19 cellular contexts compared by ENCODE assay signal in the genomic region with DNA sequence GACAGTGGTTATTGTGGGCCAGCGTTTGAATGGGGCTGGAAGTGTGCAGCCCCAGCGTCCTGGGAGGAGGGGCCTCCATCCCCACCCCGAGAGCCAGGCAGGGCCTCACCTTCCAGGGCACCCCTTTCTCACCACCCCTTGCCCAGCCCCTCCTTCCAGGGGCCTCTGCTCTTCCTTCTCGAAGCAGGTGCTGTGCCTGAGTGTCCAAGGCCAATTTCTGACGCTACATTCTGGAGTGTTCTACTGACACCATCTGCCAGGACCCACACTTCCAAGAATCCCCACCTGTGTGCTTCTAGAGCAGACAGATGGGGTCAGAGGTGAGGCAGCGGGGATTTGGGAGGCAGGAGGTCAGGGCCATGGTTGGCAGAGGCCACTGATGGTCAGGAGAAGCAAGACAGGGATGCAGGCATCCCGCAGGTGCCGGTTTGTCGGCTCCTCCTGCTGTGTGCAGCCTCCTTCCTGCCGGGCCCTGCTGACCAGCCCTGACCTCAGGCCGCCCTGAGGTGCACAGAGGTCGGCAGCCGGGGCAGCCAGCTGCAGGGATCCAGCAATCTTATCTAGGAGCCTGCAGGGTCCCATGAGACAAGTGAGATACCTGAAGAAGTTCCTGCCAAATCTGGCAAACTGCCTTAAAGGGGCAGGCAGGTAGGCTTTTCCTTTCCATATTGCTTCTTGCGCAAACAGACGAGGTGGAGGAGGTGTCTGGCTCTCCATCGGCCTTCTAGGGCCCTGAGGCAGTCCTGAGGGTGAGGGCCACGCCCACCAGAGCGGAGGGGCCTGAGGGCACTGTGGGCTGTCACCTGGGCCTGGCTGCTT. TPM values are rescaled to one million over a fixed set of nuclear protein-coding genes. Genes with fewer than 3 reads are reported as not detected.
DNase-seq lines count a peak whose midpoint lies in the region; ATAC-seq and TF ChIP-seq lines count a peak whose summit lies in the region.
"Had no signal": no experiment of that assay in that cellular context is flagged by ENCODE, and none has a peak within 500 bp of the region (broad histone marks: within the 10 kb centered on the region; RNA-seq: fewer than 3 reads in every experiment).

No MANE protein-coding gene starts in this region.

- H4K20me1 ChIP-seq in HCT116 (ENCODE audit: insufficient read depth) (no peaks in the 10 kb centered on the region), neural progenitor cell (ENCODE audit: low read depth) (no peaks in the 10 kb centered on the region)

- no peak overlapping the region for H3K9ac ChIP-seq in HCT116 (ENCODE audit: low read length)
- H3K9ac ChIP-seq in neural progenitor cell = no peak overlapping the region

- peaks cover 5% of the 10 kb centered on the region for H3K4me1 Mint-ChIP-seq in neural progenitor cell

- no peak for TF ChIP-seq RAD21 in HCT116 (IDR thresholded peaks at IDR 0.05; ENCODE audit: low read depth)

- 0 out of 2 replicates have a peak, but pooled peaks have one; percentile 36 for ATAC-seq in HCT116
- ATAC-seq in HG03432 (IDR thresholded peaks at IDR 0.05; ENCODE audit: unreplicated experiment) = no peak
- no peak for ATAC-seq in GM18870 (IDR thresholded peaks at IDR 0.05; ENCODE audit: unreplicated experiment)
- ATAC-seq: activated naive CD4-positive, alpha-beta T cell treated with anti-CD3 and anti-CD28 coated beads, Interleukin-2, amount 50 U/mL, for 72 hours; left lobe of liver; stimulated activated naive CD8-positive, alpha-beta T cell treated with anti-CD3 and anti-CD28 coated beads, Interleukin-15, Interleukin-2, amounts not matched to agents 100 U/mL and 50 U/mL, for 24 hours had no signal

- H3K4me3 ChIP-seq in HCT116 (replicated peaks in 1 of 2; ENCODE audit: low read depth in 1 of 2, low read length in 2 of 2) = no peak overlapping the region
- H3K4me3 ChIP-seq in coronary artery = no peak overlapping the region
- no peak overlapping the region for H3K4me3 ChIP-seq in neural progenitor cell
- H3K4me3 ChIP-seq in thyroid gland (replicated peaks in 1 of 3) = no peak overlapping the region
- H3K4me3 ChIP-seq: transverse colon had no signal

- intact Hi-C loops in HCT116 (cut with micrococcal nuclease) = no loop called here
- intact Hi-C loops in thyroid gland (cut with DNase I) = no loop called here

- RAD21 ChIA-PET in HCT116 (lab: Charles Lee; ENCODE audit: low non-redundant PET in 1 of 2, low total read pairs in 2 of 2, uncharacterized antibody in 2 of 2, unreplicated experiment in 2 of 2) = no interaction called here

- H3K27me3 ChIP-seq in HCT116 (ENCODE audit: insufficient read depth, low read length) (0 out of 2 replicates have a peak, but pooled peaks cover 5% of the 10 kb centered on the region), neural progenitor cell (no peaks in the 10 kb centered on the region), thyroid gland (no peaks in the 10 kb centered on the region)
- H3K27me3 ChIP-seq: transverse colon had no signal

- H3K36me3 Mint-ChIP-seq in neural progenitor cell = no peaks in the 10 kb centered on the region
- H3K36me3 Mint-ChIP-seq: activated naive CD4-positive, alpha-beta T cell treated with anti-CD3 and anti-CD28 coated beads, Interleukin-2, amount 50 U/mL, for 72 hours had no signal

- POLR2A ChIA-PET in HCT116 (lab: Charles Lee) = no interaction called here

- TF ChIP-seq POLR2A in HCT116 (IDR thresholded peaks at IDR 0.05; ENCODE audit: borderline replicate concordance, extremely low read depth, insufficient read depth, insufficient read length) = no peak
- TF ChIP-seq POLR2A in thyroid gland (IDR thresholded peaks at IDR 0.05) = no peak

- H2AFZ ChIP-seq in HCT116 (ENCODE audit: low read depth, low read length, poor library complexity, severe bottlenecking) (no peak overlapping the region), neural progenitor cell (replicated peaks) (no peak overlapping the region)

- H3K27ac Mint-ChIP-seq in neural progenitor cell = no peak overlapping the region
- H3K27ac Mint-ChIP-seq: CD4-positive, alpha-beta T cell; nephron progenitor cell had no signal

- H3K4me3 Mint-ChIP-seq in neural progenitor cell = no peak overlapping the region
- H3K4me3 Mint-ChIP-seq: CD4-positive, alpha-beta T cell; nephron progenitor cell had no signal

- no peaks in the 10 kb centered on the region for H3K9me2 ChIP-seq in HCT116 (ENCODE audit: insufficient read depth)

- peaks cover 5% of the 10 kb centered on the region for H3K27me3 Mint-ChIP-seq in neural progenitor cell (ENCODE audit: insufficient read depth, low read depth)
- H3K27me3 Mint-ChIP-seq: CD4-positive, alpha-beta T cell had no signal

- WGBS in thyroid gland, 2 donors = 81 to 84% methylated on average over 12 to 13 of the region's 18 CpGs

- no TSS peak for BruUV-seq in HCT116 (replicated peaks; lab: Mats Ljungman, UMichigan)

- peak; percentile 18 for DNase-seq in D341Med (ENCODE audit: low spot score)
- no peak for DNase-seq in HCT116 (ENCODE audit: low read depth, low spot score)
- DNase-seq in coronary artery (ENCODE audit: low spot score) = peak; percentile 24
- peak; percentile 5 for DNase-seq in neural progenitor cell (ENCODE audit: low spot score)
- no peak for DNase-seq in thyroid gland
- no peak for DNase-seq in SHP77 (lab: John Stamatoyannopoulos, UW)
- DNase-seq: activated CD4-positive, CD25-positive, alpha-beta regulatory T cell treated with anti-CD3 and anti-CD28 coated beads, Interleukin-2, amount 50 U/mL, for 72 hours; CD4-positive, alpha-beta T cell; NCI-H187; NCI-H446 treated with DMSO at 0.1 percent for 48 hours; nephron progenitor cell; small intestine; stimulated activated naive CD8-positive, alpha-beta T cell treated with anti-CD3 and anti-CD28 coated beads, Interleukin-15, Interleukin-2, amounts not matched to agents 100 U/mL and 50 U/mL, for 24 hours; transverse colon had no signal

- H3K4me2 ChIP-seq in HCT116 (ENCODE audit: low read length) (no peak overlapping the region), neural progenitor cell (no peak overlapping the region)

- TF ChIP-seq CTCF in HCT116 (IDR thresholded peaks at IDR 0.05 in 2 of 3, conservative IDR thresholded peaks at IDR 0.05 in 1 of 3; ENCODE audit: borderline replicate concordance in 1 of 3, insufficient read depth in 1 of 3, low read depth in 2 of 3, low read length in 2 of 3) (no peak), coronary artery (IDR thresholded peaks at IDR 0.05) (no peak), neural progenitor cell (IDR thresholded peaks at IDR 0.05) (no peak), thyroid gland (IDR thresholded peaks at IDR 0.05) (no peak)

- no peaks in the 10 kb centered on the region for H3K9me3 ChIP-seq in HCT116 (ENCODE audit: control insufficient read depth in 1 of 2, insufficient read depth in 1 of 2, low read depth in 1 of 2, low read length in 2 of 2)
- no peaks in the 10 kb centered on the region for H3K9me3 ChIP-seq in neural progenitor cell (ENCODE audit: low read depth)
- no peaks in the 10 kb centered on the region for H3K9me3 ChIP-seq in thyroid gland
- H3K9me3 ChIP-seq: transverse colon had no signal

- H3K4me1 ChIP-seq in HCT116 (ENCODE audit: control insufficient read depth in 1 of 2, insufficient read depth in 2 of 2, low read length in 2 of 2) (no peaks in the 10 kb centered on the region), neural progenitor cell (peaks cover 13% of the 10 kb centered on the region), thyroid gland (no peaks in the 10 kb centered on the region)
- H3K4me1 ChIP-seq: transverse colon had no signal

- no peaks in the 10 kb centered on the region for H3F3A ChIP-seq in neural progenitor cell (ENCODE audit: low read depth)

- CTCF ChIA-PET in HCT116 (lab: Charles Lee) = no interaction called here

- H3K27ac ChIP-seq in HCT116 (ENCODE audit: low read depth, low read length) (no peak overlapping the region), coronary artery (no peak overlapping the region), neural progenitor cell (no peak overlapping the region), thyroid gland (no peak overlapping the region)
- H3K27ac ChIP-seq: RWPE1, transverse colon had no signal

- no peaks in the 10 kb centered on the region for H3K9me3 Mint-ChIP-seq in neural progenitor cell
- H3K9me3 Mint-ChIP-seq: activated naive CD4-positive, alpha-beta T cell treated with anti-CD3 and anti-CD28 coated beads, Interleukin-2, amount 50 U/mL, for 72 hours; CD4-positive, alpha-beta T cell; nephron progenitor cell had no signal

- H3K79me2 ChIP-seq in HCT116 (ENCODE audit: insufficient read depth, low read length) (no peaks in the 10 kb centered on the region), neural progenitor cell (ENCODE audit: low read depth) (no peaks in the 10 kb centered on the region)

- no peaks in the 10 kb centered on the region for H3K36me3 ChIP-seq in HCT116 (ENCODE audit: control insufficient read depth in 1 of 2, insufficient read depth in 2 of 2, low read length in 2 of 2)
- no peaks in the 10 kb centered on the region for H3K36me3 ChIP-seq in neural progenitor cell
- H3K36me3 ChIP-seq in thyroid gland = no peaks in the 10 kb centered on the region
- H3K36me3 ChIP-seq: transverse colon had no signal

TF ChIP-seq in HCT116, 20 proteins besides CTCF, POLR2A, EP300 and RAD21:
- TF ChIP-seq, protein P1, sequence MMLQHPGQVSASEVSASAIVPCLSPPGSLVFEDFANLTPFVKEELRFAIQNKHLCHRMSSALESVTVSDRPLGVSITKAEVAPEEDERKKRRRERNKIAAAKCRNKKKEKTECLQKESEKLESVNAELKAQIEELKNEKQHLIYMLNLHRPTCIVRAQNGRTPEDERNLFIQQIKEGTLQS (IDR thresholded peaks at IDR 0.05) = no peak
- TF ChIP-seq ELF1 (IDR thresholded peaks at IDR 0.05; ENCODE audit: borderline replicate concordance, low read depth) = no peak

RNA-seq across cellular contexts. Expression of gene MSANTD1, which starts 18.8 kb away (rescaled TPM):
- 0.71 TPM for total RNA-seq in HCT116 (2021; ENCODE audit: unreplicated experiment)
- polyA plus RNA-seq in HCT116 (2012) = 0.29 and 0.39 TPM in 2 replicates
- 0.17 and 0.25 TPM in 2 replicates for total RNA-seq in neural progenitor cell (ENCODE audit: low replicate concordance)
- 1 to 10 TPM; 2.0 to 4.9 (median 2.4) TPM for total RNA-seq in thyroid gland

RNA-seq across cellular contexts. Expression of gene RGS12, which starts 25.0 kb away (rescaled TPM):
- total RNA-seq in HCT116 (2021; ENCODE audit: unreplicated experiment) = 22.2 TPM
- polyA plus RNA-seq in HCT116 (2012) = 17.5 and 28.1 TPM in 2 replicates
- total RNA-seq in neural progenitor cell (ENCODE audit: low replicate concordance) = 36.6 and 140 TPM in 2 replicates
- 10 to 100 TPM; 14.6 to 25.1 (median 20.9) TPM for total RNA-seq in thyroid gland

Comparison
In these comparisons a context has a peak if more than half of its experiments do, and no peak if none do; other contexts are left out.
1. DNase-seq: peak in D341Med (single experiment), coronary artery (single experiment) and neural progenitor cell (single experiment); none in HCT116 (single experiment), thyroid gland (0 of 2) and SHP77 (0 of 2).